Comparison of ENCODE assay signal across 17 cellular contexts in the genomic region with DNA sequence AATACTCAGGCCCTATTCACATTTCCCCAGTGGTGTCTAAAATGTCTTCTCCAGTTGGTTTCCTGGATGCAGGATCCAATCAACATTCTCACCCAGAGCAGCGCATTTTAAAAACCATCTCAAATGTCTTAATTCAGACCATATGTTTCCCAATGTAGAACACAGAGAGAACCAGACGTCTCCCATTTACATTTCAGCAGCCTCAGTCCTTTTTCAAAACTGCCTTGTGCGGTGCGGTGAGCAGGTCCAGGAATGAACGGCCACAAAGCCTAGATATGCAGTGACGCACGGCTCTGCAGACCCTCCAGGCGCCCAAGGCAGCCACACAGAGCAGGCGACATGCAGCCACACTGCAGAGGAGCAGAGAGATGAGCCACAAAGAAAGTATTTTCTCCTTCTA.
"Had no signal": no experiment of that assay in that cellular context is flagged by ENCODE, and none has a peak within 500 bp of the region (broad histone marks: within the 10 kb centered on the region; RNA-seq: fewer than 3 reads in every experiment).

No MANE protein-coding gene starts in this region.

- H3K9me3 Mint-ChIP-seq: activated naive CD8-positive, alpha-beta T cell treated with anti-CD3 and anti-CD28 coated beads, Interleukin-2, amount 50 U/mL, for 24 hours; naive thymus-derived CD4-positive, alpha-beta T cell; WTC11 had no signal

- H3K27ac Mint-ChIP-seq: activated CD8-positive, alpha-beta T cell treated with anti-CD3 and anti-CD28 coated beads, Interleukin-2, amount 10 ng/mL, durations not matched to agents 7 days and 5 days; activated naive CD8-positive, alpha-beta T cell treated with anti-CD3 and anti-CD28 coated beads, Interleukin-2, amount 50 U/mL, for 24 hours; naive thymus-derived CD4-positive, alpha-beta T cell; WTC11 had no signal

- FAIRE-seq: colon had no signal

- H3K27ac ChIP-seq: prostate gland, suprapubic skin, upper lobe of left lung had no signal

- H3K4me1 ChIP-seq: prostate gland, suprapubic skin, upper lobe of left lung had no signal

- H3K4me3 ChIP-seq: lung, prostate gland, suprapubic skin, upper lobe of left lung had no signal

- H3K4me3 Mint-ChIP-seq: activated CD8-positive, alpha-beta T cell treated with anti-CD3 and anti-CD28 coated beads, Interleukin-2, amount 10 ng/mL, durations not matched to agents 7 days and 5 days; activated naive CD8-positive, alpha-beta T cell treated with anti-CD3 and anti-CD28 coated beads, Interleukin-2, amount 50 U/mL, for 24 hours; naive thymus-derived CD4-positive, alpha-beta T cell; WTC11 had no signal

- H3K27me3 Mint-ChIP-seq: activated naive CD8-positive, alpha-beta T cell treated with anti-CD3 and anti-CD28 coated beads, Interleukin-2, amount 50 U/mL, for 24 hours; naive thymus-derived CD4-positive, alpha-beta T cell had no signal

- DNase-seq: activated CD4-positive, alpha-beta T cell treated with anti-CD3 and anti-CD28 coated beads for 48 hours; activated CD8-positive, alpha-beta memory T cell treated with anti-CD3 and anti-CD28 coated beads, Interleukin-2, amount 50 U/mL, for 48 hours; activated CD8-positive, alpha-beta T cell treated with anti-CD3 and anti-CD28 coated beads, Interleukin-2, amount 10 ng/mL, durations not matched to agents 7 days and 5 days; activated naive CD4-positive, alpha-beta T cell treated with Interleukin-2 at 50 U/mL for 16 hours; activated naive CD8-positive, alpha-beta T cell treated with anti-CD3 and anti-CD28 coated beads, Interleukin-2, amount 50 U/mL, for 24 hours; left colon; naive thymus-derived CD4-positive, alpha-beta T cell; occipital lobe; stimulated activated CD4-positive, alpha-beta T cell treated with anti-CD3 and anti-CD28 coated beads, Interleukin-12 subunit alpha, Interleukin-12 subunit beta, amount 100 ng/mL, for 4 hours; stimulated activated naive CD4-positive, alpha-beta T cell treated with Interleukin-2 at 50 U/mL for 16 hours; upper lobe of left lung had no signal

- H3K9me3 ChIP-seq: prostate gland, suprapubic skin, upper lobe of left lung had no signal

- H3K27me3 ChIP-seq: suprapubic skin, upper lobe of left lung had no signal

- H3K4me1 Mint-ChIP-seq: activated naive CD8-positive, alpha-beta T cell treated with anti-CD3 and anti-CD28 coated beads, Interleukin-2, amount 50 U/mL, for 24 hours; WTC11 had no signal

- ATAC-seq: activated CD8-positive, alpha-beta T cell treated with anti-CD3 and anti-CD28 coated beads, Interleukin-2, amount 10 ng/mL, durations not matched to agents 7 days and 5 days; activated naive CD8-positive, alpha-beta T cell treated with anti-CD3 and anti-CD28 coated beads, Interleukin-2, amount 50 U/mL, for 24 hours; left colon; naive thymus-derived CD4-positive, alpha-beta T cell; sciatic nerve; WTC11 had no signal

- H3K36me3 Mint-ChIP-seq: naive thymus-derived CD4-positive, alpha-beta T cell; WTC11 had no signal

- H3K36me3 ChIP-seq: prostate gland, suprapubic skin, upper lobe of left lung had no signal
